Comparison of ENCODE assay signal across 2 cellular contexts in the genomic region with DNA sequence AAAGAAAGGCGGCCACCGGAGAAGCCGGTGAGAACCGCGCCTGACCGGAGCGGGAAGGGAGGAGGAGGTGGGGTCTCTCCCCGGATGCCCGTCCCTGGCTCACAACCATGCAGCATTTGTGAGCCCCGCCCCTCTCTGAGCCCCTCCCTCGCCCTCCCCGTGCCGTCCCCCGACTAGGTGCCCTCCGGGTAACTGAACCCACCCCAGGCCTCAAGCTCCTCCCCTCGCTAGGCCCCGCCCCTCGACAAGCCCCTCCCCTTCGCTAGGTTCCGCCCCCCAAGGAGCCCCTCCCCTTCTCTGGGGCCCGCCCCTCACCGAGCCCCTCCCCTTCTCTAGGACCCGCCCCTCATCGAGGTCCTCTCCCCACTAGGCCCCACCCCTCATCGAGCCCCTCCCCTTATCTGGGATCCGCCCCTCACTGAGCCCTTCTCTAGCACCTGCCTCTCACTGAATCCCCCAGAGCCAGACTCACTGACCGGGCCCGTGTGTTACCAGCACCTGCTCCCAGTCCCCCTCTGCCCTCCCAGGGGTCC.
TF ChIP-seq lines count a peak whose summit lies in the region.

No MANE protein-coding gene starts in this region.

TF ChIP-seq in IMR-90, 13 proteins besides CTCF, POLR2A, EP300 and RAD21:
- TF ChIP-seq CHD1 (IDR thresholded peaks at IDR 0.05; ENCODE audit: low read depth, low read length): no peak
- no peak for TF ChIP-seq RFX5 (IDR thresholded peaks at IDR 0.05; ENCODE audit: low read depth, low read length)
- no peak for TF ChIP-seq MXI1 (IDR thresholded peaks at IDR 0.05; ENCODE audit: borderline replicate concordance, low read depth, low read length)
- TF ChIP-seq USF2 (IDR thresholded peaks at IDR 0.05; ENCODE audit: low read depth, low read length): no peak
- no peak for TF ChIP-seq FOS (IDR thresholded peaks at IDR 0.05; ENCODE audit: low read depth, low read length)
- TF ChIP-seq MAFK (IDR thresholded peaks at IDR 0.05; ENCODE audit: low read depth, low read length): no peak
- no peak for TF ChIP-seq MAZ (IDR thresholded peaks at IDR 0.05; ENCODE audit: borderline replicate concordance, low read depth, low read length)
- TF ChIP-seq, protein P1, sequence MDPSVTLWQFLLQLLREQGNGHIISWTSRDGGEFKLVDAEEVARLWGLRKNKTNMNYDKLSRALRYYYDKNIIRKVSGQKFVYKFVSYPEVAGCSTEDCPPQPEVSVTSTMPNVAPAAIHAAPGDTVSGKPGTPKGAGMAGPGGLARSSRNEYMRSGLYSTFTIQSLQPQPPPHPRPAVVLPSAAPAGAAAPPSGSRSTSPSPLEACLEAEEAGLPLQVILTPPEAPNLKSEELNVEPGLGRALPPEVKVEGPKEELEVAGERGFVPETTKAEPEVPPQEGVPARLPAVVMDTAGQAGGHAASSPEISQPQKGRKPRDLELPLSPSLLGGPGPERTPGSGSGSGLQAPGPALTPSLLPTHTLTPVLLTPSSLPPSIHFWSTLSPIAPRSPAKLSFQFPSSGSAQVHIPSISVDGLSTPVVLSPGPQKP (IDR thresholded peaks at IDR 0.05; ENCODE audit: borderline replicate concordance, low read depth, low read length): no peak
- no peak for TF ChIP-seq NFE2L2 (IDR thresholded peaks at IDR 0.05; ENCODE audit: low read depth, low read length)
- TF ChIP-seq CEBPB (IDR thresholded peaks at IDR 0.05; ENCODE audit: low read depth, low read length): no peak
- no peak for TF ChIP-seq RCOR1 (IDR thresholded peaks at IDR 0.05; ENCODE audit: insufficient replicate concordance, low read length)
- no peak for TF ChIP-seq SMC3 (IDR thresholded peaks at IDR 0.05; ENCODE audit: low read depth, low read length)
TF ChIP-seq in IMR-90: peak in this region for 0.

TF ChIP-seq in H1, 55 proteins besides CTCF, POLR2A, EP300 and RAD21:
- TF ChIP-seq, protein P2, sequence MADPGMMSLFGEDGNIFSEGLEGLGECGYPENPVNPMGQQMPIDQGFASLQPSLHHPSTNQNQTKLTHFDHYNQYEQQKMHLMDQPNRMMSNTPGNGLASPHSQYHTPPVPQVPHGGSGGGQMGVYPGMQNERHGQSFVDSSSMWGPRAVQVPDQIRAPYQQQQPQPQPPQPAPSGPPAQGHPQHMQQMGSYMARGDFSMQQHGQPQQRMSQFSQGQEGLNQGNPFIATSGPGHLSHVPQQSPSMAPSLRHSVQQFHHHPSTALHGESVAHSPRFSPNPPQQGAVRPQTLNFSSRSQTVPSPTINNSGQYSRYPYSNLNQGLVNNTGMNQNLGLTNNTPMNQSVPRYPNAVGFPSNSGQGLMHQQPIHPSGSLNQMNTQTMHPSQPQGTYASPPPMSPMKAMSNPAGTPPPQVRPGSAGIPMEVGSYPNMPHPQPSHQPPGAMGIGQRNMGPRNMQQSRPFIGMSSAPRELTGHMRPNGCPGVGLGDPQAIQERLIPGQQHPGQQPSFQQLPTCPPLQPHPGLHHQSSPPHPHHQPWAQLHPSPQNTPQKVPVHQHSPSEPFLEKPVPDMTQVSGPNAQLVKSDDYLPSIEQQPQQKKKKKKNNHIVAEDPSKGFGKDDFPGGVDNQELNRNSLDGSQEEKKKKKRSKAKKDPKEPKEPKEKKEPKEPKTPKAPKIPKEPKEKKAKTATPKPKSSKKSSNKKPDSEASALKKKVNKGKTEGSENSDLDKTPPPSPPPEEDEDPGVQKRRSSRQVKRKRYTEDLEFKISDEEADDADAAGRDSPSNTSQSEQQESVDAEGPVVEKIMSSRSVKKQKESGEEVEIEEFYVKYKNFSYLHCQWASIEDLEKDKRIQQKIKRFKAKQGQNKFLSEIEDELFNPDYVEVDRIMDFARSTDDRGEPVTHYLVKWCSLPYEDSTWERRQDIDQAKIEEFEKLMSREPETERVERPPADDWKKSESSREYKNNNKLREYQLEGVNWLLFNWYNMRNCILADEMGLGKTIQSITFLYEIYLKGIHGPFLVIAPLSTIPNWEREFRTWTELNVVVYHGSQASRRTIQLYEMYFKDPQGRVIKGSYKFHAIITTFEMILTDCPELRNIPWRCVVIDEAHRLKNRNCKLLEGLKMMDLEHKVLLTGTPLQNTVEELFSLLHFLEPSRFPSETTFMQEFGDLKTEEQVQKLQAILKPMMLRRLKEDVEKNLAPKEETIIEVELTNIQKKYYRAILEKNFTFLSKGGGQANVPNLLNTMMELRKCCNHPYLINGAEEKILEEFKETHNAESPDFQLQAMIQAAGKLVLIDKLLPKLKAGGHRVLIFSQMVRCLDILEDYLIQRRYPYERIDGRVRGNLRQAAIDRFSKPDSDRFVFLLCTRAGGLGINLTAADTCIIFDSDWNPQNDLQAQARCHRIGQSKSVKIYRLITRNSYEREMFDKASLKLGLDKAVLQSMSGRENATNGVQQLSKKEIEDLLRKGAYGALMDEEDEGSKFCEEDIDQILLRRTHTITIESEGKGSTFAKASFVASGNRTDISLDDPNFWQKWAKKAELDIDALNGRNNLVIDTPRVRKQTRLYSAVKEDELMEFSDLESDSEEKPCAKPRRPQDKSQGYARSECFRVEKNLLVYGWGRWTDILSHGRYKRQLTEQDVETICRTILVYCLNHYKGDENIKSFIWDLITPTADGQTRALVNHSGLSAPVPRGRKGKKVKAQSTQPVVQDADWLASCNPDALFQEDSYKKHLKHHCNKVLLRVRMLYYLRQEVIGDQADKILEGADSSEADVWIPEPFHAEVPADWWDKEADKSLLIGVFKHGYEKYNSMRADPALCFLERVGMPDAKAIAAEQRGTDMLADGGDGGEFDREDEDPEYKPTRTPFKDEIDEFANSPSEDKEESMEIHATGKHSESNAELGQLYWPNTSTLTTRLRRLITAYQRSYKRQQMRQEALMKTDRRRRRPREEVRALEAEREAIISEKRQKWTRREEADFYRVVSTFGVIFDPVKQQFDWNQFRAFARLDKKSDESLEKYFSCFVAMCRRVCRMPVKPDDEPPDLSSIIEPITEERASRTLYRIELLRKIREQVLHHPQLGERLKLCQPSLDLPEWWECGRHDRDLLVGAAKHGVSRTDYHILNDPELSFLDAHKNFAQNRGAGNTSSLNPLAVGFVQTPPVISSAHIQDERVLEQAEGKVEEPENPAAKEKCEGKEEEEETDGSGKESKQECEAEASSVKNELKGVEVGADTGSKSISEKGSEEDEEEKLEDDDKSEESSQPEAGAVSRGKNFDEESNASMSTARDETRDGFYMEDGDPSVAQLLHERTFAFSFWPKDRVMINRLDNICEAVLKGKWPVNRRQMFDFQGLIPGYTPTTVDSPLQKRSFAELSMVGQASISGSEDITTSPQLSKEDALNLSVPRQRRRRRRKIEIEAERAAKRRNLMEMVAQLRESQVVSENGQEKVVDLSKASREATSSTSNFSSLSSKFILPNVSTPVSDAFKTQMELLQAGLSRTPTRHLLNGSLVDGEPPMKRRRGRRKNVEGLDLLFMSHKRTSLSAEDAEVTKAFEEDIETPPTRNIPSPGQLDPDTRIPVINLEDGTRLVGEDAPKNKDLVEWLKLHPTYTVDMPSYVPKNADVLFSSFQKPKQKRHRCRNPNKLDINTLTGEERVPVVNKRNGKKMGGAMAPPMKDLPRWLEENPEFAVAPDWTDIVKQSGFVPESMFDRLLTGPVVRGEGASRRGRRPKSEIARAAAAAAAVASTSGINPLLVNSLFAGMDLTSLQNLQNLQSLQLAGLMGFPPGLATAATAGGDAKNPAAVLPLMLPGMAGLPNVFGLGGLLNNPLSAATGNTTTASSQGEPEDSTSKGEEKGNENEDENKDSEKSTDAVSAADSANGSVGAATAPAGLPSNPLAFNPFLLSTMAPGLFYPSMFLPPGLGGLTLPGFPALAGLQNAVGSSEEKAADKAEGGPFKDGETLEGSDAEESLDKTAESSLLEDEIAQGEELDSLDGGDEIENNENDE (IDR thresholded peaks at IDR 0.05; ENCODE audit: insufficient replicate concordance, low read length): no peak
- TF ChIP-seq BACH1 (IDR thresholded peaks at IDR 0.05; ENCODE audit: low read length) (no peak), PHF8 (conservative IDR thresholded peaks at IDR 0.05; ENCODE audit: low read depth, low read length) (no peak), BRCA1 (IDR thresholded peaks at IDR 0.05; ENCODE audit: low read depth, low read length) (no peak), POLR2AphosphoS5 (IDR thresholded peaks at IDR 0.05; ENCODE audit: low read depth, low read length) (peak; percentile 39; the same call in 1 of the 2 replicates), TEAD4 (IDR thresholded peaks at IDR 0.05; ENCODE audit: low read depth, low read length) (no peak), TBP (IDR thresholded peaks at IDR 0.05; ENCODE audit: low read depth, low read length) (peak; percentile 27; the same call in 1 of the 2 replicates), SP1 (IDR thresholded peaks at IDR 0.05; ENCODE audit: low read depth, low read length) (peak; percentile 38; the same call in 1 of the 2 replicates), JUN (IDR thresholded peaks at IDR 0.05; ENCODE audit: low read depth, low read length) (no peak)
- TF ChIP-seq, protein P3, sequence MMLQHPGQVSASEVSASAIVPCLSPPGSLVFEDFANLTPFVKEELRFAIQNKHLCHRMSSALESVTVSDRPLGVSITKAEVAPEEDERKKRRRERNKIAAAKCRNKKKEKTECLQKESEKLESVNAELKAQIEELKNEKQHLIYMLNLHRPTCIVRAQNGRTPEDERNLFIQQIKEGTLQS (IDR thresholded peaks at IDR 0.05; ENCODE audit: insufficient read depth, low read depth, low read length): no peak
